In the genomic region with DNA sequence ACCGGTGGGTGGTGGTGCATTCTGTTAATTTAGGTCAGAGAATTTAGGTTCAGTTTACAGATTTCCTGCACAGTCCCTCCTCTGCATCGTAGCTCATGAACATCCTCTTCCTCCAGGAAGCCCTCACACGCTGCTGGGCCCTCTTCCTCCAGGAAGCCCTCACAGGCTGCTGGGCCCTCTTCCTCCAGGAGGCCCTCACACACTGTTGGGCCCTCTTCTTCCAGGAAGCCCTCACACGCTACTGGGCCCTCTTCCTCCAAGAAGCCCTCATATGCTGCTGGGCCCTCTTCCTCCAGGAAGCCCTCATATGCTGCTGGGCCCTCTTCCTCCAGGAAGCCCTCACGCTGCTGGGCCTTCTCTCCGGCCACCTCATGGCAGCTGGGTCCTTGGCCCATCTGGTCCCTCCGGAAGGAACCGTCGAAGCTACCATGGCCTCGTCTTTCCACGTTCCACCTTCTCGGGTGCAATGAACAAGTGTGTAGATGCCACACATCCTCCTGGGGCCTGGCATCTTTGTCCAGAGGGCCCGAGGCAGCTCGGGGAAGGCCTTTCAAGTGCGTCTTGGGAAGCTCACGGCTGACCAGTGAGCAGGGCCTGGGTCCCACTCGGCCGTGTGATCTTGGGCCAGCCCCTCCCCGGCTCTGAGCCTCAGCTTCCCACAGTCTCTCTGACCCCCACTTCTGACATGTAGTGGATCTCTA, we compare ENCODE assay signal across 14 cellular contexts. TPM values are rescaled to one million over a fixed set of nuclear protein-coding genes. Genes with fewer than 3 reads are reported as not detected.
DNase-seq lines count a peak whose midpoint lies in the region; ATAC-seq and TF ChIP-seq lines count a peak whose summit lies in the region.
"Had no signal": no experiment of that assay in that cellular context is flagged by ENCODE, and none has a peak within 500 bp of the region (broad histone marks: within the 10 kb centered on the region; RNA-seq: fewer than 3 reads in every experiment).

No MANE protein-coding gene starts in this region.

- H3K9me3 ChIP-seq in muscle layer of duodenum (ENCODE audit: control insufficient read depth in 1 of 2, low read length in 2 of 2): no peaks in the 10 kb centered on the region
- no peaks in the 10 kb centered on the region for H3K9me3 ChIP-seq in tibial artery
- H3K9me3 ChIP-seq in smooth muscle cell (replicated peaks; ENCODE audit: low read depth): no peaks in the 10 kb centered on the region

- TF ChIP-seq CTCF in tibial artery (IDR thresholded peaks at IDR 0.05) (no peak), smooth muscle cell (IDR thresholded peaks at IDR 0.05; ENCODE audit: borderline replicate concordance, insufficient read depth, poor library complexity, severe bottlenecking) (no peak)

- 96% methylated on average over 19 of the region's 19 CpGs for WGBS in smooth muscle cell (ENCODE audit: low lambda C conversion rate)

- H3K4me2 ChIP-seq in smooth muscle cell: no peak overlapping the region

- H3K9ac ChIP-seq in smooth muscle cell (ENCODE audit: low read depth): no peak overlapping the region

- no peak overlapping the region for H2AFZ ChIP-seq in smooth muscle cell (ENCODE audit: low read depth)

- intact Hi-C loops in tibial artery (cut with DNase I; ENCODE audit: low total_unique reads): no loop called here

- H3K4me1 ChIP-seq in muscle layer of duodenum (ENCODE audit: control insufficient read depth in 1 of 2, insufficient read depth in 2 of 2, low read length in 2 of 2) (peaks cover 26 to 87% of the 10 kb centered on the region in 2 donors), tibial artery (peaks cover 24 to 100% (median 97%) of the 10 kb centered on the region in 4 donors), smooth muscle cell (ENCODE audit: low read depth) (no peaks in the 10 kb centered on the region)

- H3K9me3 Mint-ChIP-seq in activated T-helper 17 cell treated with anti-CD3 and anti-CD28 coated beads, Interleukin-2, amount 50 U/mL, for 72 hours: no peaks in the 10 kb centered on the region
- H3K9me3 Mint-ChIP-seq in stimulated activated memory B cell treated with anti-CD40 and anti-IgM and Interleukin-4, amounts not matched to agents 10 μg/mL and 1 μg/mL and 100 μg/mL, for 72 hours: no peaks in the 10 kb centered on the region
- H3K9me3 Mint-ChIP-seq: activated CD4-positive, alpha-beta T cell treated with anti-CD3 and anti-CD28 coated beads, Interleukin-2, amount 10 ng/mL, durations not matched to agents 7 days and 5 days; IgD-negative memory B cell had no signal

- H4K20me1 ChIP-seq in smooth muscle cell (ENCODE audit: low read depth): peaks cover 6% of the 10 kb centered on the region

- H3K27me3 ChIP-seq in muscle layer of duodenum (ENCODE audit: low read depth, low read length) (no peaks in the 10 kb centered on the region), tibial artery (no peaks in the 10 kb centered on the region), smooth muscle cell (ENCODE audit: low read depth) (no peaks in the 10 kb centered on the region)

- peak overlapping the region; percentile 99 for H3K27ac ChIP-seq in epithelial cell of prostate
- H3K27ac ChIP-seq in muscle layer of duodenum (ENCODE audit: low read length): peak overlapping the region; percentile 86
- H3K27ac ChIP-seq in tibial artery: peak overlapping the region; percentile 97 to 99
- no peak overlapping the region for H3K27ac ChIP-seq in smooth muscle cell (ENCODE audit: low read depth)

- H3K4me1 Mint-ChIP-seq in activated T-helper 17 cell treated with anti-CD3 and anti-CD28 coated beads, Interleukin-2, amount 50 U/mL, for 72 hours: no peaks in the 10 kb centered on the region
- peaks cover 8% of the 10 kb centered on the region for H3K4me1 Mint-ChIP-seq in stimulated activated memory B cell treated with anti-CD40 and anti-IgM and Interleukin-4, amounts not matched to agents 10 μg/mL and 1 μg/mL and 100 μg/mL, for 72 hours
- H3K4me1 Mint-ChIP-seq: activated CD4-positive, alpha-beta T cell treated with anti-CD3 and anti-CD28 coated beads, Interleukin-2, amount 10 ng/mL, durations not matched to agents 7 days and 5 days; IgD-negative memory B cell had no signal

- H3K4me3 ChIP-seq in muscle layer of duodenum (ENCODE audit: low read depth in 1 of 2, low read length in 2 of 2): no peak overlapping the region
- no peak overlapping the region for H3K4me3 ChIP-seq in tibial artery
- H3K4me3 ChIP-seq in smooth muscle cell: no peak overlapping the region

- H3K36me3 Mint-ChIP-seq in activated T-helper 17 cell treated with anti-CD3 and anti-CD28 coated beads, Interleukin-2, amount 50 U/mL, for 72 hours (ENCODE audit: low read depth): no peaks in the 10 kb centered on the region
- no peaks in the 10 kb centered on the region for H3K36me3 Mint-ChIP-seq in stimulated activated memory B cell treated with anti-CD40 and anti-IgM and Interleukin-4, amounts not matched to agents 10 μg/mL and 1 μg/mL and 100 μg/mL, for 72 hours
- H3K36me3 Mint-ChIP-seq: IgD-negative memory B cell had no signal

- no peaks in the 10 kb centered on the region for H3K79me2 ChIP-seq in smooth muscle cell (ENCODE audit: low read depth)

- no peaks in the 10 kb centered on the region for H3F3A ChIP-seq in smooth muscle cell (ENCODE audit: low read depth)

- peaks cover 15 to 42% of the 10 kb centered on the region in 2 donors for H3K36me3 ChIP-seq in muscle layer of duodenum (ENCODE audit: control insufficient read depth in 1 of 2, insufficient read depth in 2 of 2, low read length in 2 of 2)
- H3K36me3 ChIP-seq in tibial artery: peaks cover 0 to 42% (median 15%) of the 10 kb centered on the region in 3 donors
- H3K36me3 ChIP-seq in smooth muscle cell (ENCODE audit: low read depth): no peaks in the 10 kb centered on the region

- DNase-seq in epithelial cell of prostate (ENCODE audit: low read depth, low spot score): no peak
- peak in 1 of 2 donors; percentile 65 for DNase-seq in tibial artery
- no peak for DNase-seq in smooth muscle cell (lab: John Stamatoyannopoulos, UW; ENCODE audit: unreplicated experiment)
- DNase-seq: activated CD4-positive, alpha-beta T cell treated with anti-CD3 and anti-CD28 coated beads, Interleukin-2, amount 10 ng/mL, durations not matched to agents 7 days and 5 days; activated gamma-delta T cell treated with Interleukin-2 at 50 U/mL for 16 hours; hippocampal formation; NCI-H1694 treated with DMSO at 0.1 percent for 48 hours; stimulated activated CD4-positive, alpha-beta T cell treated with anti-CD3 and anti-CD28 coated beads, Interleukin-15, amount 100 ng/mL, for 24 hours; T-helper 2 cell had no signal

- ATAC-seq in activated T-helper 17 cell treated with anti-CD3 and anti-CD28 coated beads, Interleukin-2, amount 50 U/mL, for 72 hours (replicated peaks): no peak
- ATAC-seq in stimulated activated memory B cell treated with anti-CD40 and anti-IgM and Interleukin-4, amounts not matched to agents 10 μg/mL and 1 μg/mL and 100 μg/mL, for 72 hours: no peak
- no peak for ATAC-seq in HG03460 (IDR thresholded peaks at IDR 0.05; ENCODE audit: unreplicated experiment)

- peak overlapping the region; percentile 70 for H3K27ac Mint-ChIP-seq in activated T-helper 17 cell treated with anti-CD3 and anti-CD28 coated beads, Interleukin-2, amount 50 U/mL, for 72 hours
- no peak overlapping the region for H3K27ac Mint-ChIP-seq in stimulated activated memory B cell treated with anti-CD40 and anti-IgM and Interleukin-4, amounts not matched to agents 10 μg/mL and 1 μg/mL and 100 μg/mL, for 72 hours
- H3K27ac Mint-ChIP-seq: IgD-negative memory B cell had no signal

- no peaks in the 10 kb centered on the region for H3K27me3 Mint-ChIP-seq in activated T-helper 17 cell treated with anti-CD3 and anti-CD28 coated beads, Interleukin-2, amount 50 U/mL, for 72 hours
- H3K27me3 Mint-ChIP-seq in stimulated activated memory B cell treated with anti-CD40 and anti-IgM and Interleukin-4, amounts not matched to agents 10 μg/mL and 1 μg/mL and 100 μg/mL, for 72 hours: no peaks in the 10 kb centered on the region
- H3K27me3 Mint-ChIP-seq: activated CD4-positive, alpha-beta T cell treated with anti-CD3 and anti-CD28 coated beads, Interleukin-2, amount 10 ng/mL, durations not matched to agents 7 days and 5 days; IgD-negative memory B cell had no signal

- no peak overlapping the region for H3K4me3 Mint-ChIP-seq in activated T-helper 17 cell treated with anti-CD3 and anti-CD28 coated beads, Interleukin-2, amount 50 U/mL, for 72 hours
- no peak overlapping the region for H3K4me3 Mint-ChIP-seq in stimulated activated memory B cell treated with anti-CD40 and anti-IgM and Interleukin-4, amounts not matched to agents 10 μg/mL and 1 μg/mL and 100 μg/mL, for 72 hours
- H3K4me3 Mint-ChIP-seq: activated CD4-positive, alpha-beta T cell treated with anti-CD3 and anti-CD28 coated beads, Interleukin-2, amount 10 ng/mL, durations not matched to agents 7 days and 5 days; IgD-negative memory B cell had no signal

RNA-seq across cellular contexts. Expression of a gene that starts 58.9 kb away (rescaled TPM):
- 10 to 100 TPM; 15.4 to 18.7 TPM for total RNA-seq in activated T-helper 17 cell treated with anti-CD3 and anti-CD28 coated beads, Interleukin-2, amount 50 U/mL, for 72 hours
- 13.7 and 18.0 TPM in 2 replicates for total RNA-seq in smooth muscle cell
- 8.8 and 9.2 TPM in 2 replicates for polyA plus RNA-seq in smooth muscle cell
